ENCODE assay signal across 8 cellular contexts in genomic region chr2:11738589-11739436, GRCh38. TPM values are rescaled to one million over a fixed set of nuclear protein-coding genes. Genes with fewer than 3 reads are reported as not detected.
A peak's percentile ranks its signal among the peaks of the same experiment; 100 is the strongest.
DNase-seq lines count a peak whose midpoint lies in the region; ATAC-seq and TF ChIP-seq lines count a peak whose summit lies in the region.

No MANE protein-coding gene starts in this region.

- no peak overlapping the region for H3K4me2 ChIP-seq in mesenchymal stem cell (ENCODE audit: low read length, poor library complexity, severe bottlenecking)

- H3K14ac ChIP-seq in mesenchymal stem cell (ENCODE audit: low read length in 2 of 2): no peak overlapping the region

- H2BK5ac ChIP-seq in mesenchymal stem cell (ENCODE audit: low read depth, low read length, poor library complexity, severe bottlenecking): no peak overlapping the region

- no peak overlapping the region for H2BK120ac ChIP-seq in mesenchymal stem cell (ENCODE audit: low read depth, low read length)

- H3K79me1 ChIP-seq in mesenchymal stem cell (replicated peaks; ENCODE audit: low read length, poor library complexity, severe bottlenecking): no peaks in the 10 kb centered on the region

- no peak overlapping the region for H2BK15ac ChIP-seq in mesenchymal stem cell (ENCODE audit: low read depth, poor library complexity, severe bottlenecking)

- peaks cover 12% of the 10 kb centered on the region for H3K4me1 Mint-ChIP-seq in activated naive CD8-positive, alpha-beta T cell treated with anti-CD3 and anti-CD28 coated beads, Interleukin-2, amount 10 ng/mL, durations not matched to agents 7 days and 5 days
- peaks cover 6% of the 10 kb centered on the region for H3K4me1 Mint-ChIP-seq in activated naive CD8-positive, alpha-beta T cell treated with anti-CD3 and anti-CD28 coated beads for 36 hours

- no peak overlapping the region for H3K4ac ChIP-seq in mesenchymal stem cell (ENCODE audit: low read depth in 1 of 2, low read length in 2 of 2)

- no peak overlapping the region for H3K27ac ChIP-seq in mesenchymal stem cell (ENCODE audit: low read length, poor library complexity, severe bottlenecking)

- peak overlapping the region; percentile 32 for H3K9ac ChIP-seq in mesenchymal stem cell (ENCODE audit: low read length)

- H3K36me3 Mint-ChIP-seq in activated naive CD8-positive, alpha-beta T cell treated with anti-CD3 and anti-CD28 coated beads, Interleukin-2, amount 10 ng/mL, durations not matched to agents 7 days and 5 days: no peaks in the 10 kb centered on the region
- no peaks in the 10 kb centered on the region for H3K36me3 Mint-ChIP-seq in activated naive CD8-positive, alpha-beta T cell treated with anti-CD3 and anti-CD28 coated beads for 36 hours

- ATAC-seq in activated naive CD8-positive, alpha-beta T cell treated with anti-CD3 and anti-CD28 coated beads, Interleukin-2, amount 10 ng/mL, durations not matched to agents 7 days and 5 days (ENCODE audit: low read depth): peak; percentile 81
- ATAC-seq in HG02973 (IDR thresholded peaks at IDR 0.05; ENCODE audit: unreplicated experiment): peak; percentile 57

- H3K23ac ChIP-seq in mesenchymal stem cell (ENCODE audit: low read length in 2 of 2): no peak overlapping the region

- H3K4me3 Mint-ChIP-seq in activated naive CD8-positive, alpha-beta T cell treated with anti-CD3 and anti-CD28 coated beads, Interleukin-2, amount 10 ng/mL, durations not matched to agents 7 days and 5 days: no peak overlapping the region
- no peak overlapping the region for H3K4me3 Mint-ChIP-seq in activated naive CD8-positive, alpha-beta T cell treated with anti-CD3 and anti-CD28 coated beads for 36 hours

- H2AFZ ChIP-seq in mesenchymal stem cell (ENCODE audit: low read depth, low read length): no peak overlapping the region

- H3K4me1 ChIP-seq in mesenchymal stem cell (ENCODE audit: control insufficient read depth, insufficient read depth, low read depth, low read length): peaks cover 14% of the 10 kb centered on the region

- H3K18ac ChIP-seq in mesenchymal stem cell (ENCODE audit: low read depth in 1 of 2, low read length in 2 of 2): no peak overlapping the region

- H3K9me3 Mint-ChIP-seq in activated naive CD8-positive, alpha-beta T cell treated with anti-CD3 and anti-CD28 coated beads, Interleukin-2, amount 10 ng/mL, durations not matched to agents 7 days and 5 days: no peaks in the 10 kb centered on the region
- no peaks in the 10 kb centered on the region for H3K9me3 Mint-ChIP-seq in activated naive CD8-positive, alpha-beta T cell treated with anti-CD3 and anti-CD28 coated beads for 36 hours

- H3K4me3 ChIP-seq in choroid plexus epithelial cell (ENCODE audit: low read depth, low read length): no peak overlapping the region
- H3K4me3 ChIP-seq in mesenchymal stem cell (ENCODE audit: insufficient read depth in 1 of 2, low read depth in 1 of 2, low read length in 2 of 2): no peak overlapping the region

- H3K36me3 ChIP-seq in mesenchymal stem cell (ENCODE audit: control insufficient read depth in 1 of 2, insufficient read depth in 2 of 2, low read depth in 1 of 2, low read length in 2 of 2): no peaks in the 10 kb centered on the region

- WGBS in mesenchymal stem cell: 42% methylated on average over 7 of the region's 8 CpGs

- H4K8ac ChIP-seq in mesenchymal stem cell (ENCODE audit: low read length): no peak overlapping the region

- TF ChIP-seq CTCF in choroid plexus epithelial cell (conservative IDR thresholded peaks at IDR 0.05; ENCODE audit: low read depth, low read length): peak; percentile 81

- DNase-seq in activated naive CD8-positive, alpha-beta T cell treated with anti-CD3 and anti-CD28 coated beads, Interleukin-2, amount 10 ng/mL, durations not matched to agents 7 days and 5 days: peak; percentile 34
- DNase-seq in activated naive CD8-positive, alpha-beta T cell treated with anti-CD3 and anti-CD28 coated beads for 36 hours: no peak
- DNase-seq in RPMI7951 (ENCODE audit: low read depth) (peak; percentile 82), choroid plexus epithelial cell (ENCODE audit: low read depth) (peak; percentile 89), mesenchymal stem cell (peak; percentile 94), GDM1 (lab: John Stamatoyannopoulos, UW) (no peak)
- no peak for DNase-seq in effector CD4-positive, alpha-beta T cell

- POLR2A ChIA-PET in activated naive CD8-positive, alpha-beta T cell treated with anti-CD3 and anti-CD28 coated beads, Interleukin-2, amount 10 ng/mL, durations not matched to agents 7 days and 5 days (lab: Charles Lee): interaction anchor here (0.6 to 0.8 kb wide), 2 partner anchors 16 to 38 kb away, joined by 3 to 4 read pairs; no protein-coding TSS in a partner anchor

- H2AK5ac ChIP-seq in mesenchymal stem cell (ENCODE audit: low read length, severe bottlenecking): no peak overlapping the region

- no peak overlapping the region for H3K27ac Mint-ChIP-seq in activated naive CD8-positive, alpha-beta T cell treated with anti-CD3 and anti-CD28 coated beads, Interleukin-2, amount 10 ng/mL, durations not matched to agents 7 days and 5 days
- H3K27ac Mint-ChIP-seq in activated naive CD8-positive, alpha-beta T cell treated with anti-CD3 and anti-CD28 coated beads for 36 hours: no peak overlapping the region

- no peak overlapping the region for H4K91ac ChIP-seq in mesenchymal stem cell (ENCODE audit: low read length)

- H3K27me3 ChIP-seq in mesenchymal stem cell (ENCODE audit: control insufficient read depth in 1 of 2, insufficient read depth in 1 of 2, low read length in 2 of 2): peaks cover 0 to 12% of the 10 kb centered on the region in 2 experiments

- H3K9me3 ChIP-seq in mesenchymal stem cell (ENCODE audit: control insufficient read depth, low read length): no peaks in the 10 kb centered on the region

- peak overlapping the region in 1 of 2 experiments; percentile 80 for H2BK12ac ChIP-seq in mesenchymal stem cell (ENCODE audit: low read length in 2 of 2)

- peaks cover 20% of the 10 kb centered on the region for H3K27me3 Mint-ChIP-seq in activated naive CD8-positive, alpha-beta T cell treated with anti-CD3 and anti-CD28 coated beads, Interleukin-2, amount 10 ng/mL, durations not matched to agents 7 days and 5 days
- peaks cover 3% of the 10 kb centered on the region for H3K27me3 Mint-ChIP-seq in activated naive CD8-positive, alpha-beta T cell treated with anti-CD3 and anti-CD28 coated beads for 36 hours

RNA-seq across cellular contexts. Expression of gene LPIN1, which starts 7.6 kb away (rescaled TPM):
- total RNA-seq in activated naive CD8-positive, alpha-beta T cell treated with anti-CD3 and anti-CD28 coated beads, Interleukin-2, amount 10 ng/mL, durations not matched to agents 7 days and 5 days: 10 to 100 TPM; 70.9 to 71.7 TPM
- 10 to 100 TPM; 24.1 to 25.2 TPM for total RNA-seq in activated naive CD8-positive, alpha-beta T cell treated with anti-CD3 and anti-CD28 coated beads for 36 hours
- 22.6 and 25.0 TPM in 2 replicates for total RNA-seq in RPMI7951 (2014; rRNA removed; shearing (Covaris generic))
- polyA plus RNA-seq in mesenchymal stem cell (2013, experiment 1 of 2): 42.3 TPM
- 40.8 TPM for polyA plus RNA-seq in mesenchymal stem cell (2013, experiment 2 of 2)

Comparison
In these comparisons a context has a peak if more than half of its experiments do, and no peak if none do; other contexts are left out.
1. DNase-seq: peak in activated naive CD8-positive, alpha-beta T cell treated with anti-CD3 and anti-CD28 coated beads, Interleukin-2, amount 10 ng/mL, durations not matched to agents 7 days and 5 days (single experiment), RPMI7951 (single experiment), choroid plexus epithelial cell (single experiment) and mesenchymal stem cell (single experiment); none in activated naive CD8-positive, alpha-beta T cell treated with anti-CD3 and anti-CD28 coated beads for 36 hours (single experiment), effector CD4-positive, alpha-beta T cell (single experiment) and GDM1 (single experiment).